Comparison of ENCODE assay signal across 1 cellular context in genomic region chr20:48186447-48186846, GRCh38.
TF ChIP-seq lines count a peak whose summit lies in the region.

No MANE protein-coding gene starts in this region.

TF ChIP-seq in H1, 55 proteins besides CTCF, POLR2A, EP300 and RAD21:
- TF ChIP-seq SIN3A (conservative IDR thresholded peaks at IDR 0.05 in 1 of 2, IDR thresholded peaks at IDR 0.05 in 1 of 2; ENCODE audit: low read depth in 1 of 2, low read length in 2 of 2) (no peak), SP4 (IDR thresholded peaks at IDR 0.05; ENCODE audit: low read length) (no peak), PHF8 (conservative IDR thresholded peaks at IDR 0.05; ENCODE audit: low read depth, low read length) (no peak)
TF ChIP-seq in H1: peak in this region for 0.
